Comparison of ENCODE assay signal across 1 cellular context in genomic region chr11:73785467-73785866, GRCh38. TPM values are rescaled to one million over a fixed set of nuclear protein-coding genes. Genes with fewer than 3 reads are reported as not detected.
"Had no signal": no experiment of that assay in that cellular context is flagged by ENCODE, and none has a peak within 500 bp of the region (broad histone marks: within the 10 kb centered on the region; RNA-seq: fewer than 3 reads in every experiment).

No MANE protein-coding gene starts in this region.

RNA-seq across cellular contexts. Expression of gene MRPL48, which starts 2.2 kb away (rescaled TPM):
- total RNA-seq: ascending aorta had no signal
